In the genomic region with DNA sequence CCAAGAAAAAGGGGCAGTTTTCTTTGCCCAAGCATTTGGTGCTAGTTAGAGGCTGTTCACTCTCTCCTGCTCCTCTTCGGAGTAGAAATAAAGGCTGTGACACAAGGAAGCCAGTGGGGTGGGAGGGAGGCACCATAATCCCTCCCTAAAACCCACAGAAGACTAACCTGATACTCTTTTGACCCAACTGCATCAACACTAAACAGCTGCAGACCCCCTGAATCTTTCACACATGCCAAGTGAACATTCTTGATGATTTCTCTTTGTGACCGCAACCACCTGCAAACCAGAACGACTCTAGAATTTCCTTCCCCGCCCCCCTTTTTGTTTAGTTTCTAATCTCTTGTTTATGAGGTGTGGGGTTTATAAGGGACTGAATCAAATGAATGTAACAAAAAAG, we compare ENCODE assay signal across 14 cellular contexts.
DNase-seq lines count a peak whose midpoint lies in the region; ATAC-seq and TF ChIP-seq lines count a peak whose summit lies in the region.
"Had no signal": no experiment of that assay in that cellular context is flagged by ENCODE, and none has a peak within 500 bp of the region (broad histone marks: within the 10 kb centered on the region; RNA-seq: fewer than 3 reads in every experiment).

No MANE protein-coding gene starts in this region.

- H3K4me3 Mint-ChIP-seq in activated CD4-positive, alpha-beta T cell treated with anti-CD3 and anti-CD28 coated beads for 36 hours: no peak overlapping the region
- H3K4me3 Mint-ChIP-seq in immature natural killer cell: peak overlapping the region; percentile 16 to 73 (median 70)
- H3K4me3 Mint-ChIP-seq: stimulated activated effector memory CD8-positive, alpha-beta T cell treated with anti-CD3 and anti-CD28 coated beads, Interleukin-12 subunit alpha, Interleukin-12 subunit beta, amount 100 ng/mL, for 72 hours had no signal

- H3K36me3 Mint-ChIP-seq in activated CD4-positive, alpha-beta T cell treated with anti-CD3 and anti-CD28 coated beads for 36 hours (ENCODE audit: low read depth): peaks cover 31% of the 10 kb centered on the region
- peaks cover 11 to 30% (median 27%) of the 10 kb centered on the region in 3 donors for H3K36me3 Mint-ChIP-seq in immature natural killer cell

- DNase-seq in activated CD4-positive, alpha-beta T cell treated with anti-CD3 and anti-CD28 coated beads for 36 hours: peak; percentile 22
- no peak for DNase-seq in activated CD4-positive, alpha-beta T cell treated with anti-CD3 and anti-CD28 coated beads for 48 hours
- DNase-seq in immature natural killer cell (peak; percentile 39 to 54 (median 48)), Ammon's horn (ENCODE audit: low spot score) (no peak), BE2C (no peak), left ventricle myocardium superior (no peak)
- DNase-seq: adrenal gland, cerebellar nuclear complex, NCI-H2171 had no signal

- H3K4me1 Mint-ChIP-seq in activated CD4-positive, alpha-beta T cell treated with anti-CD3 and anti-CD28 coated beads for 36 hours: peaks cover 20% of the 10 kb centered on the region
- peaks cover 25 to 37% of the 10 kb centered on the region in 2 donors for H3K4me1 Mint-ChIP-seq in immature natural killer cell

- peak; percentile 34 for ATAC-seq in activated CD4-positive, alpha-beta T cell treated with anti-CD3 and anti-CD28 coated beads for 36 hours
- ATAC-seq in GM19395 (IDR thresholded peaks at IDR 0.05; ENCODE audit: unreplicated experiment) (peak; percentile 67), left ventricle myocardium superior (no peak)
- ATAC-seq: gastroesophageal sphincter; stimulated activated effector memory CD8-positive, alpha-beta T cell treated with anti-CD3 and anti-CD28 coated beads, Interleukin-12 subunit alpha, Interleukin-12 subunit beta, amount 100 ng/mL, for 72 hours had no signal

- no peaks in the 10 kb centered on the region for H3K9me3 ChIP-seq in BE2C
- H3K9me3 ChIP-seq: adrenal gland, gastroesophageal sphincter, SJSA1 had no signal

- H2AFZ ChIP-seq in KMS-11 (ENCODE audit: low read depth): no peak overlapping the region

- H3K27me3 Mint-ChIP-seq in activated CD4-positive, alpha-beta T cell treated with anti-CD3 and anti-CD28 coated beads for 36 hours: no peaks in the 10 kb centered on the region
- peaks cover 2 to 4% (median 3%) of the 10 kb centered on the region in 3 donors for H3K27me3 Mint-ChIP-seq in immature natural killer cell (ENCODE audit: low read depth in 3 of 3)

- H3K4me2 ChIP-seq in KMS-11: peak overlapping the region; percentile 65

- intact Hi-C loops in activated CD4-positive, alpha-beta T cell treated with anti-CD3 and anti-CD28 coated beads for 36 hours (cut with DNase I, micrococcal nuclease): no loop called here
- intact Hi-C loops in left ventricle myocardium superior (cut with micrococcal nuclease): no loop called here

- no peaks in the 10 kb centered on the region for H3K9me3 Mint-ChIP-seq in activated CD4-positive, alpha-beta T cell treated with anti-CD3 and anti-CD28 coated beads for 36 hours (ENCODE audit: low read depth)
- no peaks in the 10 kb centered on the region for H3K9me3 Mint-ChIP-seq in immature natural killer cell
- H3K9me3 Mint-ChIP-seq: stimulated activated effector memory CD8-positive, alpha-beta T cell treated with anti-CD3 and anti-CD28 coated beads, Interleukin-12 subunit alpha, Interleukin-12 subunit beta, amount 100 ng/mL, for 72 hours had no signal

- no peaks in the 10 kb centered on the region for H4K20me1 ChIP-seq in KMS-11 (ENCODE audit: insufficient read depth)

- no peaks in the 10 kb centered on the region for H3K79me2 ChIP-seq in KMS-11 (ENCODE audit: insufficient read depth, low read depth)

- peaks cover 61% of the 10 kb centered on the region for H3K4me1 ChIP-seq in KMS-11 (ENCODE audit: low read depth, poor library complexity, severe bottlenecking)
- peaks cover 6% of the 10 kb centered on the region for H3K4me1 ChIP-seq in BE2C
- H3K4me1 ChIP-seq: SJSA1 had no signal

- H3K36me3 ChIP-seq in KMS-11 (ENCODE audit: insufficient read depth): no peaks in the 10 kb centered on the region
- H3K36me3 ChIP-seq in BE2C: no peaks in the 10 kb centered on the region

- H3K27ac Mint-ChIP-seq in activated CD4-positive, alpha-beta T cell treated with anti-CD3 and anti-CD28 coated beads for 36 hours: no peak overlapping the region
- H3K27ac Mint-ChIP-seq in immature natural killer cell: peak overlapping the region in 2 of 6 donors; percentile 4 to 40

- H3K4me3 ChIP-seq in KMS-11 (IDR thresholded peaks at IDR 0.05; ENCODE audit: insufficient read depth, low read depth, low read length) (no peak overlapping the region), BE2C (ENCODE audit: low read depth, low read length) (no peak overlapping the region)
- H3K4me3 ChIP-seq: adrenal gland, gastroesophageal sphincter, SJSA1 had no signal

- CTCF ChIA-PET in activated CD4-positive, alpha-beta T cell treated with anti-CD3 and anti-CD28 coated beads for 36 hours (lab: Charles Lee): interaction anchor here (2.1 kb wide), 1 partner anchor 138 kb away, joined by 6 read pairs; no protein-coding TSS in a partner anchor

- peak overlapping the region; percentile 34; the same call in 1 of the 2 replicates for H3K9ac ChIP-seq in KMS-11

- POLR2A ChIA-PET in activated CD4-positive, alpha-beta T cell treated with anti-CD3 and anti-CD28 coated beads for 36 hours (lab: Charles Lee): no interaction called here

- TF ChIP-seq CTCF in KMS-11 (conservative IDR thresholded peaks at IDR 0.05; ENCODE audit: low read depth, low read length) (no peak), BE2C (IDR thresholded peaks at IDR 0.05; ENCODE audit: low read depth, low read length) (no peak)

- H3K27me3 ChIP-seq in KMS-11 (ENCODE audit: insufficient read depth, low read depth) (no peaks in the 10 kb centered on the region), BE2C (no peaks in the 10 kb centered on the region)
- H3K27me3 ChIP-seq: adrenal gland, gastroesophageal sphincter, SJSA1 had no signal

- H3K27ac ChIP-seq in KMS-11: peak overlapping the region; percentile 76
- H3K27ac ChIP-seq: adrenal gland, gastroesophageal sphincter, SJSA1 had no signal

Comparison
In these comparisons a context has a peak if more than half of its experiments do, and no peak if none do; other contexts are left out.
1. DNase-seq: peak in activated CD4-positive, alpha-beta T cell treated with anti-CD3 and anti-CD28 coated beads for 36 hours (single experiment) and immature natural killer cell (3 of 3); none in activated CD4-positive, alpha-beta T cell treated with anti-CD3 and anti-CD28 coated beads for 48 hours (single experiment), Ammon's horn (single experiment), BE2C (single experiment) and left ventricle myocardium superior (single experiment).